ENCODE assay signal across 1 cellular context in genomic region chr17:44779211-44780025, GRCh38.
A peak's percentile ranks its signal among the peaks of the same experiment; 100 is the strongest.
TF ChIP-seq lines count a peak whose summit lies in the region.

No MANE protein-coding gene starts in this region.

TF ChIP-seq in A549, 52 proteins besides CTCF, POLR2A, EP300 and RAD21 (continued from another document):
- TF ChIP-seq REST (IDR thresholded peaks at IDR 0.05) (no peak), HOXB13 (CRISPR knock-in tag; IDR thresholded peaks at IDR 0.05; ENCODE audit: low read depth) (no peak), ZNF302 (CRISPR knock-in tag; IDR thresholded peaks at IDR 0.05) (no peak), HOXB5 (CRISPR knock-in tag; IDR thresholded peaks at IDR 0.05) (no peak), ZFP36 (IDR thresholded peaks at IDR 0.05; ENCODE audit: borderline replicate concordance, partially characterized antibody) (no peak), HEYL (CRISPR knock-in tag; IDR thresholded peaks at IDR 0.05) (no peak), FOSB (CRISPR knock-in tag; IDR thresholded peaks at IDR 0.05) (no peak), RNF2 (IDR thresholded peaks at IDR 0.05; ENCODE audit: borderline replicate concordance, low read depth) (no peak), GATA3 (IDR thresholded peaks at IDR 0.05; ENCODE audit: borderline replicate concordance) (peak; percentile 33; the same call in 1 of the 2 replicates), RFX5 (IDR thresholded peaks at IDR 0.05) (no peak), CBX8 (IDR thresholded peaks at IDR 0.05) (no peak), KDM1A (IDR thresholded peaks at IDR 0.05; ENCODE audit: low read depth) (no peak), MAFK (IDR thresholded peaks at IDR 0.05; ENCODE audit: partially characterized antibody) (no peak), TP53 (CRISPR knock-in tag; IDR thresholded peaks at IDR 0.05) (no peak), KDM5A (IDR thresholded peaks at IDR 0.05) (peak; percentile 62), ZC3H11A (IDR thresholded peaks at IDR 0.05) (no peak; the same call in 1 of the 2 replicates), RCOR1 (IDR thresholded peaks at IDR 0.05; ENCODE audit: low read depth, low read length) (no peak), MAX (IDR thresholded peaks at IDR 0.05) (peak; percentile 71), HDAC2 (IDR thresholded peaks at IDR 0.05) (no peak), MAZ (IDR thresholded peaks at IDR 0.05; ENCODE audit: borderline replicate concordance, low read depth, low read length) (no peak), FOSL2 (IDR thresholded peaks at IDR 0.05) (0 out of 2 replicates have a peak, but pooled peaks have one; percentile 29), FOSL2 (CRISPR knock-in tag; IDR thresholded peaks at IDR 0.05) (peak; percentile 84), RARB (CRISPR knock-in tag; IDR thresholded peaks at IDR 0.05) (no peak), CEBPB (IDR thresholded peaks at IDR 0.05) (no peak), NR3C1 (IDR thresholded peaks at IDR 0.05) (no peak), EHMT2 (IDR thresholded peaks at IDR 0.05; ENCODE audit: low read depth) (no peak), SMC3 (IDR thresholded peaks at IDR 0.05) (peak; percentile 88), CBX2 (IDR thresholded peaks at IDR 0.05; ENCODE audit: borderline replicate concordance, low read depth) (no peak), ZSCAN20 (CRISPR knock-in tag; IDR thresholded peaks at IDR 0.05) (no peak), NPAS2 (CRISPR knock-in tag; IDR thresholded peaks at IDR 0.05; ENCODE audit: borderline replicate concordance) (no peak), HOXA7 (CRISPR knock-in tag; IDR thresholded peaks at IDR 0.05) (no peak), CHD2 (IDR thresholded peaks at IDR 0.05; ENCODE audit: low read length, partially characterized antibody) (no peak), JUN (IDR thresholded peaks at IDR 0.05) (peak in 1 of 2 experiments; percentile 24; a peak in 1 of 5 replicates)
- TF ChIP-seq, protein P1, sequence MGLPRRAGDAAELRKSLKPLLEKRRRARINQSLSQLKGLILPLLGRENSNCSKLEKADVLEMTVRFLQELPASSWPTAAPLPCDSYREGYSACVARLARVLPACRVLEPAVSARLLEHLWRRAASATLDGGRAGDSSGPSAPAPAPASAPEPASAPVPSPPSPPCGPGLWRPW (IDR thresholded peaks at IDR 0.05), result no peak
- TF ChIP-seq, protein P2, sequence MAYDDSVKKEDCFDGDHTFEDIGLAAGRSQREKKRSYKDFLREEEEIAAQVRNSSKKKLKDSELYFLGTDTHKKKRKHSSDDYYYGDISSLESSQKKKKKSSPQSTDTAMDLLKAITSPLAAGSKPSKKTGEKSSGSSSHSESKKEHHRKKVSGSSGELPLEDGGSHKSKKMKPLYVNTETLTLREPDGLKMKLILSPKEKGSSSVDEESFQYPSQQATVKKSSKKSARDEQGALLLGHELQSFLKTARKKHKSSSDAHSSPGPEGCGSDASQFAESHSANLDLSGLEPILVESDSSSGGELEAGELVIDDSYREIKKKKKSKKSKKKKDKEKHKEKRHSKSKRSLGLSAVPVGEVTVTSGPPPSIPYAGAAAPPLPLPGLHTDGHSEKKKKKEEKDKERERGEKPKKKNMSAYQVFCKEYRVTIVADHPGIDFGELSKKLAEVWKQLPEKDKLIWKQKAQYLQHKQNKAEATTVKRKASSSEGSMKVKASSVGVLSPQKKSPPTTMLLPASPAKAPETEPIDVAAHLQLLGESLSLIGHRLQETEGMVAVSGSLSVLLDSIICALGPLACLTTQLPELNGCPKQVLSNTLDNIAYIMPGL (CRISPR knock-in tag; IDR thresholded peaks at IDR 0.05; ENCODE audit: borderline replicate concordance), result peak; percentile 62; the same call in 1 of the 2 replicates
TF ChIP-seq in A549: peak in this region for 9.
